In the genomic region with DNA sequence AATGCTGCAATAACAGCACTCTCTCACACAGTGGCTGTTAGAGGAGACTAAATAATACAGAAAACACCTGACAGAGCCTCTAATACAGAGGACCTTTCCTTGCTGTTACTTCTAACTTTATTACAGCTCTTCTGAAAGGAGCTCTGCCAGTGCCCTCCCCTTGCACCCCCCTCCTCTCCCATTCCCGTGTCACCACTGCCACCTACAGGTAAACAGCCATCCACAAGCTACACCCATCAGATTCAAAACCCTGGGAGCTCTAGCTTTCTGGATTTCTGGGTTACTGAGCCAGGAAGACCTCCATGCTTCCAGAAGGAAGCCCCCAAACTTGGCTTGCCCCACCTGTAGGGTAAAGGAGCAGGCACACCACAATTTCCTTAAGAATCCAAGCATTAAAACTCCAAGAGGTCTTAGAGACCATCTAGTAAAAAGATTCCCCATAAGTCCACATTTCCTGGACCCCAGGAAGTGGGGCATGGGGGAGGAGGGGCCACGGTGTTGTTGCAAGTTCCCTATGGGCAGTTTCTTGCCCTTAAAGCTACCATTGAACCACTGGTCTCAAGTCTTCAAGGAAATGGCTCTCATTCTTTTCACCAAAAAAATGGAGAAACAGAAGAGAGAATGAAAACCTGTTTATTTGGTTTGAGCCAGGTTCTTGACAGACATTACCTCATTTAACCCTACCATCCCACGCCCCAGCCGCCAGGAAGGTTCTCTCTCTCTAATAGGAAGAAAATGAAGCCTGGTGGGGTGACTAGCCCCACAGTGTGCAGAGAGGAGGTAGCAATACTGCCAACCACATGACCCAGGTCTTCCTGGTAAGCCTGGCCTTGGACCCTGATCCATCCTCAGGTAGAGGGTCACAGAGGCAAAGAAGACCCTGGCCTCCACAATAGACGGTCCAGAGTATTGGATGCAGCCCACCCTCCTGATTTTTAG, we compare ENCODE assay signal across 8 cellular contexts. TPM values are rescaled to one million over a fixed set of nuclear protein-coding genes. Genes with fewer than 3 reads are reported as not detected.
DNase-seq lines count a peak whose midpoint lies in the region; ATAC-seq and TF ChIP-seq lines count a peak whose summit lies in the region.

No MANE protein-coding gene starts in this region.

- peak overlapping the region in 7 of 11 experiments; percentile 14 to 61 (median 46); a peak in 12 of 22 replicates for H3K27ac ChIP-seq in BLaER1 treated with 17β-estradiol and CSF1 and Interleukin-3, amounts not matched to agents 10 nM and 100 nM

- H4K20me1 ChIP-seq in BLaER1 treated with 17β-estradiol and CSF1 and Interleukin-3, amounts not matched to agents 10 nM and 100 nM = peaks cover 0 to 9% (median 0%) of the 10 kb centered on the region in 11 experiments; a peak in 6 of 22 replicates

- no peak overlapping the region for H3K4me3 ChIP-seq in BLaER1 treated with 17β-estradiol and CSF1 and Interleukin-3, amounts not matched to agents 10 nM and 100 nM
- H3K4me3 ChIP-seq in epithelial cell of esophagus (ENCODE audit: low read length) = no peak overlapping the region
- no peak overlapping the region for H3K4me3 ChIP-seq in mucosa of descending colon

- no peaks in the 10 kb centered on the region for H3K36me3 ChIP-seq in BLaER1 treated with 17β-estradiol and CSF1 and Interleukin-3, amounts not matched to agents 10 nM and 100 nM
- no peaks in the 10 kb centered on the region for H3K36me3 ChIP-seq in mucosa of descending colon (ENCODE audit: low read depth)

- CTCF ChIA-PET in HEK293T (lab: Yijun Ruan, JAX) = interaction anchor here (0.5 to 5.2 kb wide), 34 partner anchors 10 to 280 kb away, joined by 3 to 55 read pairs (median 4); a partner anchor contains a TSS

- ATAC-seq in mucosa of descending colon (peak; percentile 67), GM21515 (IDR thresholded peaks at IDR 0.05; ENCODE audit: unreplicated experiment) (no peak)

- H3K4me2 ChIP-seq in BLaER1 treated with 17β-estradiol and CSF1 and Interleukin-3, amounts not matched to agents 10 nM and 100 nM = peak overlapping the region; percentile 21 to 87 (median 57)

- H3K4me1 ChIP-seq in BLaER1 treated with 17β-estradiol and CSF1 and Interleukin-3, amounts not matched to agents 10 nM and 100 nM = peaks cover 11 to 64% (median 23%) of the 10 kb centered on the region in 10 experiments
- H3K4me1 ChIP-seq in mucosa of descending colon (ENCODE audit: low read depth) = peaks cover 37% of the 10 kb centered on the region

- H3K9ac ChIP-seq in BLaER1 treated with 17β-estradiol and CSF1 and Interleukin-3, amounts not matched to agents 10 nM and 100 nM = peak overlapping the region in 8 of 11 experiments; percentile 4 to 51 (median 30); a peak in 11 of 22 replicates

- TF ChIP-seq CTCF in epithelial cell of esophagus (IDR thresholded peaks at IDR 0.05; ENCODE audit: insufficient read depth, low read depth, low read length, missing control alignments) (peak; percentile 89), mucosa of descending colon (IDR thresholded peaks at IDR 0.05) (peak; percentile 62)

- no peaks in the 10 kb centered on the region for H3K9me3 ChIP-seq in BLaER1 treated with 17β-estradiol and CSF1 and Interleukin-3, amounts not matched to agents 10 nM and 100 nM (replicated peaks in 1 of 11)
- H3K9me3 ChIP-seq in mucosa of descending colon = no peaks in the 10 kb centered on the region

- H3K27me3 ChIP-seq in BLaER1 treated with 17β-estradiol and CSF1 and Interleukin-3, amounts not matched to agents 10 nM and 100 nM = no peaks in the 10 kb centered on the region

- POLR2A ChIA-PET in HEK293T (lab: Yijun Ruan, JAX) = interaction anchor here (0.7 to 1.3 kb wide), 7 partner anchors 24 to 237 kb away, joined by 3 to 7 read pairs (median 5); a partner anchor contains a TSS

- intact Hi-C loops in mucosa of descending colon (cut with DNase I, micrococcal nuclease) = no loop called here

- DNase-seq in HEK293T (ENCODE audit: extremely low spot score) (peak; percentile 75), NOMO-1 (lab: John Stamatoyannopoulos, UW; ENCODE audit: unreplicated experiment in 2 of 2) (peak; percentile 56 to 68), epithelial cell of esophagus (ENCODE audit: low read depth) (peak; percentile 81), mucosa of descending colon (peak; percentile 62 to 88 (median 75))
- peak; percentile 48 for DNase-seq in activated CD8-positive, alpha-beta memory T cell treated with anti-CD3 and anti-CD28 coated beads, Interleukin-2, amount 50 U/mL, for 1 hour (ENCODE audit: extremely low read depth)
- DNase-seq in stimulated activated CD8-positive, alpha-beta memory T cell treated with anti-CD3 and anti-CD28 coated beads, Interleukin-7, amount 100 ng/mL, for 24 hours (ENCODE audit: low read depth) = peak; percentile 22

TF ChIP-seq in HEK293T, 16 proteins besides CTCF, POLR2A, EP300 and RAD21:
- no peak for TF ChIP-seq TARDBP (IDR thresholded peaks at IDR 0.05)
- TF ChIP-seq, protein P1, sequence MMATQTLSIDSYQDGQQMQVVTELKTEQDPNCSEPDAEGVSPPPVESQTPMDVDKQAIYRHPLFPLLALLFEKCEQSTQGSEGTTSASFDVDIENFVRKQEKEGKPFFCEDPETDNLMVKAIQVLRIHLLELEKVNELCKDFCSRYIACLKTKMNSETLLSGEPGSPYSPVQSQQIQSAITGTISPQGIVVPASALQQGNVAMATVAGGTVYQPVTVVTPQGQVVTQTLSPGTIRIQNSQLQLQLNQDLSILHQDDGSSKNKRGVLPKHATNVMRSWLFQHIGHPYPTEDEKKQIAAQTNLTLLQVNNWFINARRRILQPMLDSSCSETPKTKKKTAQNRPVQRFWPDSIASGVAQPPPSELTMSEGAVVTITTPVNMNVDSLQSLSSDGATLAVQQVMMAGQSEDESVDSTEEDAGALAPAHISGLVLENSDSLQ (IDR thresholded peaks at IDR 0.05) = no peak
- no peak for TF ChIP-seq FOXM1 (IDR thresholded peaks at IDR 0.05; ENCODE audit: borderline replicate concordance)
- no peak for TF ChIP-seq CTBP1 (IDR thresholded peaks at IDR 0.05; ENCODE audit: borderline replicate concordance)
- no peak for TF ChIP-seq FOXK2 (IDR thresholded peaks at IDR 0.05)
- no peak for TF ChIP-seq BHLHE40 (IDR thresholded peaks at IDR 0.05; ENCODE audit: borderline replicate concordance)
- no peak for TF ChIP-seq ELF4 (IDR thresholded peaks at IDR 0.05)
- TF ChIP-seq LEF1 (IDR thresholded peaks at IDR 0.05; ENCODE audit: borderline replicate concordance) = no peak
- TF ChIP-seq L3MBTL2 (conservative IDR thresholded peaks at IDR 0.05) = no peak
- TF ChIP-seq ZNF384 (IDR thresholded peaks at IDR 0.05) = no peak
- no peak for TF ChIP-seq SUZ12 (IDR thresholded peaks at IDR 0.05)
- TF ChIP-seq SP1 (IDR thresholded peaks at IDR 0.05) = no peak
- no peak for TF ChIP-seq NFRKB (IDR thresholded peaks at IDR 0.05)
- TF ChIP-seq ARNT (IDR thresholded peaks at IDR 0.05) = no peak
- TF ChIP-seq HDGF (IDR thresholded peaks at IDR 0.05; ENCODE audit: borderline replicate concordance) = no peak

RNA-seq across cellular contexts. Expression of a gene that starts 52.8 kb away (rescaled TPM):
- total RNA-seq in mucosa of descending colon = 100 to 1,000 TPM in 1 of 3 donors, 10 to 100 TPM in 2; 67.8 to 101 (median 87.7) TPM

RNA-seq across cellular contexts. Expression of a gene that starts 53.2 kb away (rescaled TPM):
- total RNA-seq in mucosa of descending colon = 1 to 10 TPM; 1.0 to 3.3 (median 1.4) TPM

Comparison
In these comparisons a context has a peak if more than half of its experiments do, and no peak if none do; other contexts are left out.
1. DNase-seq: peak in every context shown above with its lines; median percentile 81 in epithelial cell of esophagus; 75 in HEK293T; 75 in mucosa of descending colon; 62 in NOMO-1; 48 in activated CD8-positive, alpha-beta memory T cell treated with anti-CD3 and anti-CD28 coated beads, Interleukin-2, amount 50 U/mL, for 1 hour; 22 in stimulated activated CD8-positive, alpha-beta memory T cell treated with anti-CD3 and anti-CD28 coated beads, Interleukin-7, amount 100 ng/mL, for 24 hours.